In the genomic region with DNA sequence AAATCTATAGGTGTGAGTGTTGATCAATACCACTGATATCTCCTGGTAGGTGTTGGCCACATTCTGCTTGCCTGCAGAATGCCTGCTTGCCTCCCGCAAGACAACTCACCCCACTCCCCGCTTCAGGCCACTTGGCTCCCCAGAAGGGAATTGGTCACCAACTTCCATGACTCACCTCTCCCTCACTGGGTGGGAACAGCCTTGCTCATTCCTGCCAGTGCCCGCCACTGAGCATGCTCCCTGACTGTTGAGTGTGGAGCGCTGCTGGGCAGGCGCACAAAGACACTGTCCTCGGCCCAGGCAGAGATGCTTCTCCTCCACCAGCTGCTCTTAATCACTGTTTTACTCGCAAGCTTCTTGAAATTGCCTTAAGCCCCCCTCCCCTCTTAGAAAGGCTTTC, we compare ENCODE assay signal across 15 cellular contexts. TPM values are rescaled to one million over a fixed set of nuclear protein-coding genes. Genes with fewer than 3 reads are reported as not detected.
DNase-seq lines count a peak whose midpoint lies in the region; ATAC-seq, FAIRE-seq and TF ChIP-seq lines count a peak whose summit lies in the region.
"Had no signal": no experiment of that assay in that cellular context is flagged by ENCODE, and none has a peak within 500 bp of the region (broad histone marks: within the 10 kb centered on the region; RNA-seq: fewer than 3 reads in every experiment).

No MANE protein-coding gene starts in this region.

- H2BK5ac ChIP-seq in H1 (ENCODE audit: low read depth, low read length): no peak overlapping the region

- no peaks in the 10 kb centered on the region for H3K9me2 ChIP-seq in GM23338 (ENCODE audit: insufficient read depth)

- H4K20me1 ChIP-seq in GM23338 (replicated peaks; ENCODE audit: insufficient read depth) (no peaks in the 10 kb centered on the region), H1 (replicated peaks in 1 of 2; ENCODE audit: control insufficient read depth in 1 of 2, insufficient read depth in 2 of 2, low read length in 2 of 2) (no peaks in the 10 kb centered on the region)

- no peaks in the 10 kb centered on the region for H3K23me2 ChIP-seq in H1 (ENCODE audit: low read depth, low read length)

- peaks cover 4% of the 10 kb centered on the region for H3K27me3 Mint-ChIP-seq in GM23338 (ENCODE audit: insufficient read depth, low read depth, poor library complexity)

- no peak for TF ChIP-seq RAD21 in H1 (IDR thresholded peaks at IDR 0.05 in 1 of 2, conservative IDR thresholded peaks at IDR 0.05 in 1 of 2; ENCODE audit: low read depth in 2 of 2, low read length in 2 of 2)

- no peaks in the 10 kb centered on the region for H3F3A ChIP-seq in GM23338 (replicated peaks; ENCODE audit: low read depth)

- no peak overlapping the region for H3K4ac ChIP-seq in H1 (replicated peaks; ENCODE audit: insufficient read length, low read depth, low read length)

- H3K14ac ChIP-seq in H1 (ENCODE audit: insufficient read length): no peak overlapping the region

- no peak overlapping the region for H4K8ac ChIP-seq in H1 (ENCODE audit: extremely low read depth, insufficient read depth, low read length)

- no peak overlapping the region; the same call in 1 of the 2 replicates for H2BK15ac ChIP-seq in H1 (ENCODE audit: low read length)

- intact Hi-C loops in prostate gland (cut with DNase I): no loop called here

- WGBS in H1 (ENCODE audit: extremely low coverage in 1 of 2, insufficient coverage in 1 of 2, insufficient read length in 1 of 2, insufficient replicate concordance in 2 of 2, low coverage in 1 of 2, low lambda C conversion rate in 2 of 2, missing lambda C conversion rate in 1 of 2), 2 experiments: 92% methylated on average over 7 of the region's 7 CpGs; no CpG with 5 or more reads in 1 of the 2 experiments
- 51% methylated on average over 7 of the region's 7 CpGs for WGBS in prostate gland

- H3K4me3 ChIP-seq in GM23338: no peak overlapping the region
- H3K4me3 ChIP-seq in H1 (ENCODE audit: extremely low read depth in 1 of 4, insufficient read depth in 2 of 4, low read depth in 3 of 4, low read length in 4 of 4): no peak overlapping the region
- H3K4me3 ChIP-seq in prostate gland: no peak overlapping the region
- no peak overlapping the region for H3K4me3 ChIP-seq in brain microvascular endothelial cell (ENCODE audit: low read depth, low read length)
- H3K4me3 ChIP-seq: right atrium auricular region had no signal

- peak; percentile 38; the same call in 1 of the 3 replicates for ATAC-seq in GM23338
- ATAC-seq in GM19351 (IDR thresholded peaks at IDR 0.05; ENCODE audit: unreplicated experiment): no peak
- no peak for ATAC-seq in HG03095 (IDR thresholded peaks at IDR 0.05; ENCODE audit: unreplicated experiment)

- H3K4me1 Mint-ChIP-seq in GM23338: peaks cover 2% of the 10 kb centered on the region; the same call in 2 of the 3 replicates

- FAIRE-seq in H1 (lab: Jason Lieb, UNC): no peak
- FAIRE-seq: TTC549 had no signal

- no peaks in the 10 kb centered on the region for H3K79me2 ChIP-seq in GM23338 (replicated peaks; ENCODE audit: insufficient read depth)
- H3K79me2 ChIP-seq in H1 (ENCODE audit: control insufficient read depth in 1 of 2, insufficient read depth in 2 of 2, low read length in 2 of 2): no peaks in the 10 kb centered on the region

- H2AFZ ChIP-seq in GM23338 (0 out of 2 replicates have a peak overlapping the region, but pooled peaks have one; percentile 43), H1 (ENCODE audit: low read length) (0 out of 2 replicates have a peak overlapping the region, but pooled peaks have one; percentile 1)

- no peak overlapping the region for H4K5ac ChIP-seq in H1 (ENCODE audit: insufficient read length, low read depth, low read length)

- no peaks in the 10 kb centered on the region for H3K9me3 Mint-ChIP-seq in GM23338
- H3K9me3 Mint-ChIP-seq: neural crest cell had no signal

- H3K36me3 Mint-ChIP-seq in GM23338 (ENCODE audit: low read depth): no peaks in the 10 kb centered on the region

- no peak overlapping the region for H3K4me2 ChIP-seq in GM23338
- H3K4me2 ChIP-seq in H1 (ENCODE audit: insufficient read depth in 1 of 2, low read depth in 2 of 2, low read length in 2 of 2): no peak overlapping the region

- H3K27ac ChIP-seq in GM23338 (ENCODE audit: low read depth) (no peak overlapping the region), H1 (ENCODE audit: low read depth, low read length) (no peak overlapping the region), prostate gland (no peak overlapping the region), brain microvascular endothelial cell (no peak overlapping the region)
- H3K27ac ChIP-seq: right atrium auricular region had no signal

- peak; percentile 4 for DNase-seq in GM23338 (ENCODE audit: low spot score)
- peak; percentile 51 for DNase-seq in NCI-H510A treated with DMSO at 0.1 percent for 48 hours (lab: John Stamatoyannopoulos, UW)
- no peak for DNase-seq in H1 (ENCODE audit: low read depth in 1 of 2, low spot score in 2 of 2)
- peak; percentile 27 for DNase-seq in prostate gland (ENCODE audit: low spot score)
- no peak for DNase-seq in brain microvascular endothelial cell
- no peak for DNase-seq in dermis blood vessel endothelial cell
- DNase-seq: activated CD4-positive, alpha-beta T cell treated with anti-CD3 and anti-CD28 coated beads, Interleukin-2, amount 50 U/mL, for 4 hours; BE2C; NCI-H2171; substantia nigra had no signal

- no peak overlapping the region for H2BK120ac ChIP-seq in H1 (replicated peaks; ENCODE audit: low read depth, low read length)

- no peaks in the 10 kb centered on the region for H3K36me3 ChIP-seq in GM23338 (ENCODE audit: insufficient read depth)
- no peaks in the 10 kb centered on the region for H3K36me3 ChIP-seq in H1 (ENCODE audit: control insufficient read depth in 2 of 4, insufficient read depth in 4 of 4, low read length in 3 of 4)
- H3K36me3 ChIP-seq in prostate gland: no peaks in the 10 kb centered on the region
- H3K36me3 ChIP-seq in brain microvascular endothelial cell (replicated peaks): no peaks in the 10 kb centered on the region
- H3K36me3 ChIP-seq: BE2C, right atrium auricular region had no signal

- H3K23ac ChIP-seq in H1 (ENCODE audit: insufficient read length): no peak overlapping the region

- no peak overlapping the region for H3K4me3 Mint-ChIP-seq in GM23338
- H3K4me3 Mint-ChIP-seq: neural crest cell had no signal

- H3K27ac Mint-ChIP-seq in GM23338: no peak overlapping the region

- H3K56ac ChIP-seq in H1 (replicated peaks; ENCODE audit: insufficient read length, low read depth, low read length): no peak overlapping the region

- in situ Hi-C loops in brain microvascular endothelial cell (cut with HindIII; ENCODE audit: low pct_ligation_motif_present, low sequenced_read_pairs): no loop called here

- H2AK5ac ChIP-seq in H1 (ENCODE audit: low read depth, low read length): no peak overlapping the region

- no peak for TF ChIP-seq CTCF in GM23338 (conservative IDR thresholded peaks at IDR 0.05; ENCODE audit: low read depth in 2 of 2)
- TF ChIP-seq CTCF in H1 (IDR thresholded peaks at IDR 0.05; ENCODE audit: control extremely low read depth in 1 of 3, insufficient read depth in 1 of 3, low read depth in 1 of 3, low read length in 3 of 3): no peak
- TF ChIP-seq CTCF in prostate gland (IDR thresholded peaks at IDR 0.05): no peak
- no peak for TF ChIP-seq CTCF in brain microvascular endothelial cell (IDR thresholded peaks at IDR 0.05; ENCODE audit: low read depth, low read length, missing control alignments)

- H3K4me1 ChIP-seq in GM23338 (ENCODE audit: insufficient read depth): no peaks in the 10 kb centered on the region
- H3K4me1 ChIP-seq in H1 (replicated peaks in 1 of 4; ENCODE audit: control insufficient read depth in 3 of 4, insufficient read depth in 4 of 4, low read length in 3 of 4): no peaks in the 10 kb centered on the region; a peak in 1 of 7 replicates
- H3K4me1 ChIP-seq in prostate gland (replicated peaks): peaks cover 3% of the 10 kb centered on the region
- H3K4me1 ChIP-seq: BE2C, right atrium auricular region had no signal

- POLR2A ChIA-PET in H1 (lab: Charles Lee; ENCODE audit: partially characterized antibody): no interaction called here

- CTCF ChIA-PET in H1 (lab: Charles Lee; ENCODE audit: partially characterized antibody): interaction anchor here (0.6 to 7.2 kb wide), 3 partner anchors 9 to 135 kb away, joined by 3 to 95 read pairs (median 7); no protein-coding TSS in a partner anchor

- H4K91ac ChIP-seq in H1 (replicated peaks; ENCODE audit: insufficient read length, low read length): no peak overlapping the region

- TF ChIP-seq EP300 in H1 (IDR thresholded peaks at IDR 0.05; ENCODE audit: borderline replicate concordance in 1 of 2, low read depth in 2 of 2, low read length in 2 of 2): no peak

- no peak overlapping the region for H3K18ac ChIP-seq in H1 (ENCODE audit: extremely low read depth, low read length)

- H3K9me3 ChIP-seq in H1 (ENCODE audit: insufficient read depth in 2 of 2, low read depth in 1 of 2, low read length in 1 of 2) (no peaks in the 10 kb centered on the region), prostate gland (no peaks in the 10 kb centered on the region)
- H3K9me3 ChIP-seq: BE2C, right atrium auricular region had no signal

- no peak overlapping the region for H3K9ac ChIP-seq in H1 (replicated peaks in 1 of 4; ENCODE audit: extremely low read depth in 1 of 4, low read depth in 3 of 4, low read length in 3 of 4)

- no peak overlapping the region for H2BK20ac ChIP-seq in H1 (ENCODE audit: low read length)

- H2BK12ac ChIP-seq in H1 (ENCODE audit: low read depth, low read length): no peak overlapping the region

- no peaks in the 10 kb centered on the region for H3K27me3 ChIP-seq in GM23338 (ENCODE audit: insufficient read depth)
- no peaks in the 10 kb centered on the region for H3K27me3 ChIP-seq in H1 (replicated peaks in 1 of 4; ENCODE audit: control insufficient read depth in 3 of 4, extremely low read depth in 1 of 4, insufficient read depth in 3 of 4, low read length in 3 of 4)
- no peaks in the 10 kb centered on the region for H3K27me3 ChIP-seq in prostate gland (replicated peaks; ENCODE audit: insufficient read depth)
- no peaks in the 10 kb centered on the region for H3K27me3 ChIP-seq in brain microvascular endothelial cell (replicated peaks)
- H3K27me3 ChIP-seq: right atrium auricular region had no signal

- no peak for TF ChIP-seq POLR2A in H1 (IDR thresholded peaks at IDR 0.05; ENCODE audit: control extremely low read depth in 1 of 2, low read depth in 2 of 2, low read length in 2 of 2)
- TF ChIP-seq POLR2A in prostate gland (IDR thresholded peaks at IDR 0.05): no peak

- no peaks in the 10 kb centered on the region for H3K79me1 ChIP-seq in H1 (ENCODE audit: low read depth, low read length)

RNA-seq across cellular contexts. Expression of gene PPP2R3A, which starts 57.3 kb away (rescaled TPM):
- total RNA-seq in GM23338 (2014; rRNA removed; shearing (Covaris generic)): 15.2 and 15.4 TPM in 2 replicates
- polyA plus RNA-seq in GM23338 (2016; fragmentation: Nextera tagmentation; extraction: Ambion mirVana) (4.5 and 6.4 TPM in 2 replicates), H1 (2011; rRNA removed) (2.9 and 4.1 TPM in 2 replicates)
- total RNA-seq in H1 (2021; fragmentation: NEBNext Ultra II Directional; extraction: Animal tissue kit (Norgen Biotek cat#: 25700)): 14.0 and 15.2 TPM in 2 replicates
- 5.1 TPM for polyA plus RNA-seq in H1 (2011; cell fraction: cytosol; rRNA removed)
- 7.8 TPM for polyA plus RNA-seq in H1 (2011; cell fraction: nucleus; rRNA removed)
- polyA plus RNA-seq in H1 (2012, experiment 1 of 2): 7.0 to 10.9 TPM (median 8.4 TPM) in 4 replicates
- polyA plus RNA-seq in H1 (2012, experiment 2 of 2): 0.41 TPM
- polyA plus RNA-seq in H1 (2013, experiment 1 of 2): 8.2 TPM
- 7.4 TPM for polyA plus RNA-seq in H1 (2013, experiment 2 of 2)
- polyA minus RNA-seq in H1 (2011; rRNA and poly(A)+ RNA removed): 35.0 and 41.2 TPM in 2 replicates
- polyA minus RNA-seq in H1 (2011; cell fraction: cytosol; rRNA and poly(A)+ RNA removed): 11.2 TPM
- polyA minus RNA-seq in H1 (2011; cell fraction: nucleus; rRNA and poly(A)+ RNA removed): 45.9 TPM
- total RNA-seq in prostate gland (10 to 100 TPM in 1 of 2 donors, 1 to 10 TPM in 1; 9.0 to 25.9 TPM), dermis blood vessel endothelial cell (7.3 and 9.9 TPM in 2 replicates)

Comparison
In these comparisons a context has a peak if more than half of its experiments do, and no peak if none do; other contexts are left out.
1. DNase-seq: peak in GM23338 (single experiment), NCI-H510A treated with DMSO at 0.1 percent for 48 hours (single experiment) and prostate gland (single experiment); none in H1 (0 of 2), brain microvascular endothelial cell (single experiment) and dermis blood vessel endothelial cell (single experiment).